In genomic region chr13:114151565-114152284, GRCh38 we compare ENCODE assay signal across 10 cellular contexts. TPM values are rescaled to one million over a fixed set of nuclear protein-coding genes. Genes with fewer than 3 reads are reported as not detected.
DNase-seq lines count a peak whose midpoint lies in the region; ATAC-seq and TF ChIP-seq lines count a peak whose summit lies in the region.
"Had no signal": no experiment of that assay in that cellular context is flagged by ENCODE, and none has a peak within 500 bp of the region (broad histone marks: within the 10 kb centered on the region; RNA-seq: fewer than 3 reads in every experiment).

No MANE protein-coding gene starts in this region.

- H3K9me3 ChIP-seq in right atrium auricular region (no peaks in the 10 kb centered on the region), left ventricle myocardium inferior (replicated peaks) (no peaks in the 10 kb centered on the region)
- H3K9me3 ChIP-seq: heart left ventricle had no signal

- H3K4me1 Mint-ChIP-seq in activated CD4-positive, alpha-beta T cell treated with anti-CD3 and anti-CD28 coated beads, Interleukin-2, amount 10 ng/mL, durations not matched to agents 24 days and 14 days = peaks cover 68% of the 10 kb centered on the region

- DNase-seq in Right ventricle myocardium inferior (ENCODE audit: missing footprints) (no peak), right atrium auricular region (ENCODE audit: low spot score) (no peak), left ventricle myocardium inferior (no peak), ACHN (no peak), GM03348 (ENCODE audit: low spot score) (no peak)
- peak; percentile 74 for DNase-seq in activated CD4-positive, alpha-beta T cell treated with anti-CD3 and anti-CD28 coated beads, Interleukin-2, amount 10 ng/mL, durations not matched to agents 24 days and 14 days
- no peak for DNase-seq in activated CD4-positive, CD25-positive, alpha-beta regulatory T cell treated with anti-CD3 and anti-CD28 coated beads, Interleukin-2, amount 50 U/mL, for 72 hours

- H3K4me3 Mint-ChIP-seq in activated CD4-positive, alpha-beta T cell treated with anti-CD3 and anti-CD28 coated beads, Interleukin-2, amount 10 ng/mL, durations not matched to agents 24 days and 14 days = peak overlapping the region; percentile 53
- H3K4me3 Mint-ChIP-seq: B cell had no signal

- in situ Hi-C loops in ACHN (cut with HindIII; ENCODE audit: low pct_ligation_motif_present, low pct_unique_long_range_greater_than_20kb, low sequenced_read_pairs) = no loop called here

- no peaks in the 10 kb centered on the region for H3K4me1 ChIP-seq in right atrium auricular region
- H3K4me1 ChIP-seq in left ventricle myocardium inferior = peaks cover 4% of the 10 kb centered on the region

- no peak overlapping the region for H3K4me3 ChIP-seq in right atrium auricular region
- H3K4me3 ChIP-seq in left ventricle myocardium inferior = no peak overlapping the region
- H3K4me3 ChIP-seq: heart left ventricle had no signal

- H3K36me3 Mint-ChIP-seq in activated CD4-positive, alpha-beta T cell treated with anti-CD3 and anti-CD28 coated beads, Interleukin-2, amount 10 ng/mL, durations not matched to agents 24 days and 14 days (ENCODE audit: low read depth) = peaks cover 9% of the 10 kb centered on the region

- TF ChIP-seq CTCF in right atrium auricular region (IDR thresholded peaks at IDR 0.05) (no peak), left ventricle myocardium inferior (IDR thresholded peaks at IDR 0.05; ENCODE audit: borderline replicate concordance) (peak; percentile 12)

- intact Hi-C loops in Right ventricle myocardium inferior (cut with DNase I) (no loop called here), left ventricle myocardium inferior (cut with micrococcal nuclease) (no loop called here)
- intact Hi-C loops in activated CD4-positive, alpha-beta T cell treated with anti-CD3 and anti-CD28 coated beads, Interleukin-2, amount 10 ng/mL, durations not matched to agents 24 days and 14 days (cut with micrococcal nuclease) = loop anchor here (2.0 kb wide), 1 partner anchor 41 kb away; no protein-coding TSS in a partner anchor

- no peaks in the 10 kb centered on the region for H3K36me3 ChIP-seq in right atrium auricular region
- no peaks in the 10 kb centered on the region for H3K36me3 ChIP-seq in left ventricle myocardium inferior
- H3K36me3 ChIP-seq: heart left ventricle had no signal

- H3K27me3 ChIP-seq in right atrium auricular region (no peaks in the 10 kb centered on the region), left ventricle myocardium inferior (ENCODE audit: low read depth) (no peaks in the 10 kb centered on the region)
- H3K27me3 ChIP-seq: heart left ventricle had no signal

- no peak overlapping the region for H3K27ac ChIP-seq in right atrium auricular region
- H3K27ac ChIP-seq in left ventricle myocardium inferior (replicated peaks) = no peak overlapping the region

- ATAC-seq in Right ventricle myocardium inferior = peak; percentile 42
- ATAC-seq in GM18867 (IDR thresholded peaks at IDR 0.05; ENCODE audit: unreplicated experiment) = no peak

- H3K27me3 Mint-ChIP-seq in activated CD4-positive, alpha-beta T cell treated with anti-CD3 and anti-CD28 coated beads, Interleukin-2, amount 10 ng/mL, durations not matched to agents 24 days and 14 days = no peaks in the 10 kb centered on the region

- peak overlapping the region; percentile 46 for H3K27ac Mint-ChIP-seq in activated CD4-positive, alpha-beta T cell treated with anti-CD3 and anti-CD28 coated beads, Interleukin-2, amount 10 ng/mL, durations not matched to agents 24 days and 14 days

- peaks cover 9% of the 10 kb centered on the region for H3K9me3 Mint-ChIP-seq in activated CD4-positive, alpha-beta T cell treated with anti-CD3 and anti-CD28 coated beads, Interleukin-2, amount 10 ng/mL, durations not matched to agents 24 days and 14 days

RNA-seq across cellular contexts. Expression of gene RASA3, which starts 19.3 kb away (rescaled TPM):
- total RNA-seq in Right ventricle myocardium inferior (12.7 TPM), right atrium auricular region (10 to 100 TPM; 10.2 to 13.2 TPM), left ventricle myocardium inferior (9.5 TPM)
- 15.9 TPM in 2 replicates for total RNA-seq in activated CD4-positive, alpha-beta T cell treated with anti-CD3 and anti-CD28 coated beads, Interleukin-2, amount 10 ng/mL, durations not matched to agents 24 days and 14 days

RNA-seq across cellular contexts. Expression of gene CFAP97D2, which starts 27.3 kb away (rescaled TPM):
- total RNA-seq in Right ventricle myocardium inferior (not detected), right atrium auricular region (not detected), left ventricle myocardium inferior (not detected)
- total RNA-seq in activated CD4-positive, alpha-beta T cell treated with anti-CD3 and anti-CD28 coated beads, Interleukin-2, amount 10 ng/mL, durations not matched to agents 24 days and 14 days = not detected in 2 replicates
- total RNA-seq: heart left ventricle had no signal
